36 cellular contexts compared by ENCODE assay signal in genomic region chr1:92778371-92778770, GRCh38.
"Had no signal": no experiment of that assay in that cellular context is flagged by ENCODE, and none has a peak within 500 bp of the region (broad histone marks: within the 10 kb centered on the region; RNA-seq: fewer than 3 reads in every experiment).

No MANE protein-coding gene starts in this region.

- H3K36me3 ChIP-seq: adrenal gland, ascending aorta, cardiac muscle cell had no signal

- H3K4me3 Mint-ChIP-seq: activated B cell treated with CpG ODN at 0.5 μM for 24 hours; activated CD4-positive, alpha-beta memory T cell treated with anti-CD3 and anti-CD28 coated beads for 36 hours; activated CD4-positive, alpha-beta T cell treated with anti-CD3 and anti-CD28 coated beads, Interleukin-2, amount 10 ng/mL, durations not matched to agents 24 days and 14 days; activated CD8-positive, alpha-beta T cell treated with anti-CD3 and anti-CD28 coated beads for 36 hours; activated naive CD4-positive, alpha-beta T cell treated with anti-CD3 and anti-CD28 coated beads for 36 hours; activated naive CD8-positive, alpha-beta T cell treated with anti-CD3 and anti-CD28 coated beads for 36 hours; activated T-cell treated with anti-CD3 and anti-CD28 coated beads, Interleukin-2, amount 50 U/mL, for 4 hours; activated T-cell treated with anti-CD3 and anti-CD28 coated beads, Interleukin-2, amount 50 U/mL, for 72 hours; activated T-helper 1 cell treated with anti-CD3 and anti-CD28 coated beads, Interleukin-12 subunit alpha, Interleukin-12 subunit beta, Interleukin-2, Interleukin-4 antibody, amounts not matched to agents 30 ng/mL and 10 ng/mL and 1 ng/mL, durations not matched to agents 14 hours and 24 hours and 36 hours; activated T-helper 17 cell treated with anti-CD3 and anti-CD28 coated beads, Interleukin-2, amount 50 U/mL, for 72 hours; central memory CD8-positive, alpha-beta T cell; T-helper 1 cell treated with Interleukin-12 subunit alpha and Interleukin-12 subunit beta and Interleukin-4 antibody, amounts not matched to agents 30 μg/mL and 1 μg/mL, for 36 hours; T-helper 2 cell treated with Interferon-gamma antibody and Interleukin-4, amounts not matched to agents 5 μg/mL and 100 μg/mL, for 36 hours had no signal

- H3K9me3 Mint-ChIP-seq: activated B cell treated with CpG ODN at 0.5 μM for 24 hours; activated CD4-positive, alpha-beta memory T cell treated with anti-CD3 and anti-CD28 coated beads for 36 hours; activated CD4-positive, alpha-beta T cell treated with anti-CD3 and anti-CD28 coated beads, Interleukin-2, amount 10 ng/mL, durations not matched to agents 24 days and 14 days; activated CD8-positive, alpha-beta T cell treated with anti-CD3 and anti-CD28 coated beads for 36 hours; activated naive CD4-positive, alpha-beta T cell treated with anti-CD3 and anti-CD28 coated beads for 36 hours; activated naive CD4-positive, alpha-beta T cell treated with anti-CD3 and anti-CD28 coated beads, Interleukin-2, amount 50 U/mL, for 72 hours; activated naive CD8-positive, alpha-beta T cell treated with anti-CD3 and anti-CD28 coated beads for 36 hours; activated T-cell treated with anti-CD3 and anti-CD28 coated beads, Interleukin-2, amount 50 U/mL, for 4 hours; activated T-cell treated with anti-CD3 and anti-CD28 coated beads, Interleukin-2, amount 50 U/mL, for 72 hours; activated T-helper 1 cell treated with anti-CD3 and anti-CD28 coated beads, Interleukin-12 subunit alpha, Interleukin-12 subunit beta, Interleukin-2, Interleukin-4 antibody, amounts not matched to agents 30 ng/mL and 10 ng/mL and 1 ng/mL, durations not matched to agents 14 hours and 24 hours and 36 hours; activated T-helper 17 cell treated with anti-CD3 and anti-CD28 coated beads, Interleukin-2, amount 50 U/mL, for 72 hours; brain; central memory CD8-positive, alpha-beta T cell; T-helper 1 cell treated with Interleukin-12 subunit alpha and Interleukin-12 subunit beta and Interleukin-4 antibody, amounts not matched to agents 30 μg/mL and 1 μg/mL, for 36 hours; T-helper 2 cell treated with Interferon-gamma antibody and Interleukin-4, amounts not matched to agents 5 μg/mL and 100 μg/mL, for 36 hours had no signal

- H3K27me3 Mint-ChIP-seq: activated B cell treated with CpG ODN at 0.5 μM for 24 hours, brain had no signal

- ATAC-seq: activated CD8-positive, alpha-beta T cell treated with anti-CD3 and anti-CD28 coated beads for 36 hours; activated naive CD4-positive, alpha-beta T cell treated with anti-CD3 and anti-CD28 coated beads, Interleukin-2, amount 50 U/mL, for 72 hours; activated T-cell treated with anti-CD3 and anti-CD28 coated beads, Interleukin-2, amount 50 U/mL, for 4 hours; activated T-cell treated with anti-CD3 and anti-CD28 coated beads, Interleukin-2, amount 50 U/mL, for 72 hours; activated T-helper 17 cell treated with anti-CD3 and anti-CD28 coated beads, Interleukin-2, amount 50 U/mL, for 72 hours had no signal

- H3K36me3 Mint-ChIP-seq: activated CD4-positive, alpha-beta memory T cell treated with anti-CD3 and anti-CD28 coated beads for 36 hours; activated naive CD4-positive, alpha-beta T cell treated with anti-CD3 and anti-CD28 coated beads, Interleukin-2, amount 50 U/mL, for 72 hours; activated naive CD8-positive, alpha-beta T cell treated with anti-CD3 and anti-CD28 coated beads for 36 hours had no signal

- H3K9me3 ChIP-seq: adrenal gland, ascending aorta had no signal

- H3K4me1 Mint-ChIP-seq: activated CD4-positive, alpha-beta T cell treated with anti-CD3 and anti-CD28 coated beads, Interleukin-2, amount 10 ng/mL, durations not matched to agents 24 days and 14 days; activated T-helper 17 cell treated with anti-CD3 and anti-CD28 coated beads, Interleukin-2, amount 50 U/mL, for 72 hours had no signal

- H3K4me3 ChIP-seq: adrenal gland, ascending aorta, cardiac muscle cell had no signal

- H3K27me3 ChIP-seq: adrenal gland, ascending aorta, cardiac muscle cell had no signal

- H3K27ac Mint-ChIP-seq: activated B cell treated with CpG ODN at 0.5 μM for 24 hours; activated CD4-positive, alpha-beta memory T cell treated with anti-CD3 and anti-CD28 coated beads for 36 hours; activated CD4-positive, alpha-beta T cell treated with anti-CD3 and anti-CD28 coated beads, Interleukin-2, amount 10 ng/mL, durations not matched to agents 24 days and 14 days; activated CD8-positive, alpha-beta T cell treated with anti-CD3 and anti-CD28 coated beads for 36 hours; activated naive CD4-positive, alpha-beta T cell treated with anti-CD3 and anti-CD28 coated beads for 36 hours; activated naive CD4-positive, alpha-beta T cell treated with anti-CD3 and anti-CD28 coated beads, Interleukin-2, amount 50 U/mL, for 72 hours; activated naive CD8-positive, alpha-beta T cell treated with anti-CD3 and anti-CD28 coated beads for 36 hours; activated T-cell treated with anti-CD3 and anti-CD28 coated beads, Interleukin-2, amount 50 U/mL, for 72 hours; activated T-helper 1 cell treated with anti-CD3 and anti-CD28 coated beads, Interleukin-12 subunit alpha, Interleukin-12 subunit beta, Interleukin-2, Interleukin-4 antibody, amounts not matched to agents 30 ng/mL and 10 ng/mL and 1 ng/mL, durations not matched to agents 14 hours and 24 hours and 36 hours; activated T-helper 17 cell treated with anti-CD3 and anti-CD28 coated beads, Interleukin-2, amount 50 U/mL, for 72 hours; brain; T-helper 1 cell treated with Interleukin-12 subunit alpha and Interleukin-12 subunit beta and Interleukin-4 antibody, amounts not matched to agents 30 μg/mL and 1 μg/mL, for 36 hours; T-helper 2 cell treated with Interferon-gamma antibody and Interleukin-4, amounts not matched to agents 5 μg/mL and 100 μg/mL, for 36 hours had no signal

- DNase-seq: activated B cell treated with CpG ODN at 0.5 μM for 24 hours; activated CD4-positive, alpha-beta memory T cell treated with anti-CD3 and anti-CD28 coated beads for 36 hours; activated CD4-positive, alpha-beta T cell treated with anti-CD3 and anti-CD28 coated beads for 4 hours; activated CD4-positive, alpha-beta T cell treated with anti-CD3 and anti-CD28 coated beads, Interleukin-2, amount 10 ng/mL, durations not matched to agents 24 days and 14 days; activated CD4-positive, alpha-beta T cell treated with anti-CD3 and anti-CD28 coated beads, Interleukin-2, amount 50 U/mL, for 1 hour; activated CD4-positive, alpha-beta T cell treated with anti-CD3 and anti-CD28 coated beads, Interleukin-2, amount 50 U/mL, for 4 hours; activated CD4-positive, CD25-positive, alpha-beta regulatory T cell treated with anti-CD3 and anti-CD28 coated beads, Interleukin-2, amount 50 U/mL, for 72 hours; activated CD8-positive, alpha-beta memory T cell treated with anti-CD3 and anti-CD28 coated beads, Interleukin-2, amount 50 U/mL, for 4 hours; activated CD8-positive, alpha-beta T cell treated with anti-CD3 and anti-CD28 coated beads for 36 hours; activated effector memory CD4-positive, alpha-beta T cell treated with anti-CD3 and anti-CD28 coated beads, Interleukin-2, amount 50 U/mL, for 16 hours; activated gamma-delta T cell treated with Interleukin-2 at 50 U/mL for 16 hours; activated naive CD4-positive, alpha-beta T cell; activated naive CD4-positive, alpha-beta T cell treated with anti-CD3 and anti-CD28 coated beads for 36 hours; activated naive CD4-positive, alpha-beta T cell treated with anti-CD3 and anti-CD28 coated beads, Interleukin-2, amount 50 U/mL, for 16 hours; activated naive CD8-positive, alpha-beta T cell treated with anti-CD3 and anti-CD28 coated beads for 36 hours; activated T-cell treated with anti-CD3 and anti-CD28 coated beads for 4 hours; activated T-cell treated with anti-CD3 and anti-CD28 coated beads, Interleukin-2, amount 50 U/mL, for 1 hour; activated T-cell treated with anti-CD3 and anti-CD28 coated beads, Interleukin-2, amount 50 U/mL, for 4 hours; activated T-cell treated with anti-CD3 and anti-CD28 coated beads, Interleukin-2, amount 50 U/mL, for 72 hours; adrenal gland; amniotic stem cell; caudate nucleus; cerebellar nuclear complex; T-helper 1 cell; T-helper 2 cell; T-helper 9 cell had no signal

- H3K27ac ChIP-seq: adrenal gland, ascending aorta, cardiac muscle cell, VCaP had no signal
